Comparison of ENCODE assay signal across 11 cellular contexts in genomic region chr2:218871345-218872302, GRCh38.
DNase-seq lines count a peak whose midpoint lies in the region; ATAC-seq, FAIRE-seq and TF ChIP-seq lines count a peak whose summit lies in the region.
"Had no signal": no experiment of that assay in that cellular context is flagged by ENCODE, and none has a peak within 500 bp of the region (broad histone marks: within the 10 kb centered on the region; RNA-seq: fewer than 3 reads in every experiment).

No MANE protein-coding gene starts in this region.

- no peaks in the 10 kb centered on the region for H3K79me2 ChIP-seq in parathyroid adenoma

- H3K27ac Mint-ChIP-seq in central memory CD8-positive, alpha-beta T cell (ENCODE audit: low read depth) = peak overlapping the region; percentile 3

- peak overlapping the region; percentile 36 for H3K4me2 ChIP-seq in parathyroid adenoma (ENCODE audit: low read length)

- 0 out of 2 replicates have a peak, but pooled peaks cover 7% of the 10 kb centered on the region for H3K4me1 ChIP-seq in ES-I3 (ENCODE audit: insufficient read depth, low read length)
- H3K4me1 ChIP-seq in parathyroid adenoma = peaks cover 9% of the 10 kb centered on the region

- H3K9me3 ChIP-seq in ES-I3 (ENCODE audit: control insufficient read depth, insufficient read depth, low read length) (no peaks in the 10 kb centered on the region), parathyroid adenoma (ENCODE audit: control insufficient read depth, low read length) (no peaks in the 10 kb centered on the region)
- H3K9me3 ChIP-seq: thyroid gland had no signal

- no peak for DNase-seq in central memory CD8-positive, alpha-beta T cell (ENCODE audit: low spot score in 2 of 2)
- no peak for DNase-seq in HuH-7 (ENCODE audit: low spot score)
- DNase-seq in UCSD-AML1 (lab: John Stamatoyannopoulos, UW; ENCODE audit: unreplicated experiment) = no peak
- no peak for DNase-seq in LoVo (ENCODE audit: low spot score)
- DNase-seq in RCC 7860 (ENCODE audit: low spot score) = no peak
- DNase-seq: GDM1, mesenchymal stem cell, thyroid gland had no signal

- peaks cover 50% of the 10 kb centered on the region for H3K27me3 Mint-ChIP-seq in central memory CD8-positive, alpha-beta T cell

- no peak for TF ChIP-seq CTCF in parathyroid adenoma (IDR thresholded peaks at IDR 0.05)

- H3K4me1 Mint-ChIP-seq in central memory CD8-positive, alpha-beta T cell = peaks cover 30% of the 10 kb centered on the region

- peak overlapping the region; percentile 56 for H2AFZ ChIP-seq in parathyroid adenoma

- peaks cover 3% of the 10 kb centered on the region for H3K36me3 Mint-ChIP-seq in central memory CD8-positive, alpha-beta T cell (ENCODE audit: insufficient read depth)

- peak overlapping the region; percentile 70 for H3K4me3 Mint-ChIP-seq in central memory CD8-positive, alpha-beta T cell

- H3K9ac ChIP-seq in ES-I3 (ENCODE audit: low read depth, low read length) (peak overlapping the region; percentile 7; the same call in 1 of the 2 replicates), parathyroid adenoma (no peak overlapping the region)

- no peak overlapping the region for H3K27ac ChIP-seq in parathyroid adenoma
- H3K27ac ChIP-seq: thyroid gland had no signal

- H3K4me3 ChIP-seq in parathyroid adenoma (ENCODE audit: low read depth, low read length) = no peak overlapping the region
- H3K4me3 ChIP-seq: thyroid gland had no signal

- no peaks in the 10 kb centered on the region for H3K36me3 ChIP-seq in ES-I3 (ENCODE audit: insufficient read depth, low read length)
- H3K36me3 ChIP-seq in parathyroid adenoma (ENCODE audit: control insufficient read depth, insufficient read depth, low read length) = no peaks in the 10 kb centered on the region
- H3K36me3 ChIP-seq: thyroid gland had no signal

- ATAC-seq in HG03175 (IDR thresholded peaks at IDR 0.05; ENCODE audit: unreplicated experiment) = peak; percentile 39
- peak; percentile 42 for ATAC-seq in central memory CD8-positive, alpha-beta T cell (replicated peaks; ENCODE audit: extremely low read depth, poor library complexity, severe bottlenecking)

- FAIRE-seq in RCC 7860 (lab: Jason Lieb, UNC) = no peak

- no peaks in the 10 kb centered on the region for H3K27me3 ChIP-seq in parathyroid adenoma (ENCODE audit: control insufficient read depth, insufficient read depth, low read length)

- no peaks in the 10 kb centered on the region for H3K9me3 Mint-ChIP-seq in central memory CD8-positive, alpha-beta T cell
